34 cellular contexts compared by ENCODE assay signal in genomic region chr4:44046491-44046890, GRCh38.
"Had no signal": no experiment of that assay in that cellular context is flagged by ENCODE, and none has a peak within 500 bp of the region (broad histone marks: within the 10 kb centered on the region; RNA-seq: fewer than 3 reads in every experiment).

No MANE protein-coding gene starts in this region.

- H3K4me1 ChIP-seq: adrenal gland, ascending aorta, body of pancreas, breast epithelium had no signal

- ATAC-seq: activated naive CD4-positive, alpha-beta T cell treated with anti-CD3 and anti-CD28 coated beads, Interleukin-2, amount 50 U/mL, for 72 hours; activated naive CD8-positive, alpha-beta T cell treated with anti-CD3 and anti-CD28 coated beads, Interleukin-2, amount 50 U/mL, for 24 hours; activated T-cell treated with anti-CD3 and anti-CD28 coated beads, Interleukin-2, amount 50 U/mL, for 4 hours; activated T-cell treated with anti-CD3 and anti-CD28 coated beads, Interleukin-2, amount 50 U/mL, for 72 hours; activated T-helper 17 cell treated with anti-CD3 and anti-CD28 coated beads, Interleukin-2, amount 50 U/mL, for 72 hours; body of pancreas had no signal

- H3K9me3 ChIP-seq: body of pancreas, breast epithelium had no signal

- DNase-seq: activated effector memory CD4-positive, alpha-beta T cell treated with anti-CD3 and anti-CD28 coated beads, Interleukin-2, amount 50 U/mL, for 16 hours; activated effector memory CD4-positive, alpha-beta T cell treated with Interleukin-2 at 50 U/mL for 16 hours; activated gamma-delta T cell; activated gamma-delta T cell treated with Interleukin-2 at 50 U/mL for 16 hours; activated naive CD4-positive, alpha-beta T cell; activated naive CD4-positive, alpha-beta T cell treated with anti-CD3 and anti-CD28 coated beads for 36 hours; activated naive CD4-positive, alpha-beta T cell treated with anti-CD3 and anti-CD28 coated beads, Interleukin-2, amount 10 ng/mL, durations not matched to agents 7 days and 5 days; activated naive CD4-positive, alpha-beta T cell treated with anti-CD3 and anti-CD28 coated beads, Interleukin-2, amount 50 U/mL, for 16 hours; activated naive CD4-positive, alpha-beta T cell treated with Interleukin-2 at 50 U/mL for 16 hours; activated naive CD8-positive, alpha-beta T cell treated with anti-CD3 and anti-CD28 coated beads for 36 hours; activated naive CD8-positive, alpha-beta T cell treated with anti-CD3 and anti-CD28 coated beads, Interleukin-2, amount 10 ng/mL, durations not matched to agents 7 days and 5 days; activated naive CD8-positive, alpha-beta T cell treated with anti-CD3 and anti-CD28 coated beads, Interleukin-2, amount 50 U/mL, for 24 hours; activated T-cell treated with anti-CD3 and anti-CD28 coated beads, Interleukin-2, amount 50 U/mL, for 1 hour; activated T-cell treated with anti-CD3 and anti-CD28 coated beads, Interleukin-2, amount 50 U/mL, for 24 hours; activated T-cell treated with anti-CD3 and anti-CD28 coated beads, Interleukin-2, amount 50 U/mL, for 4 hours; activated T-cell treated with anti-CD3 and anti-CD28 coated beads, Interleukin-2, amount 50 U/mL, for 48 hours; activated T-cell treated with anti-CD3 and anti-CD28 coated beads, Interleukin-2, amount 50 U/mL, for 72 hours; adrenal gland; amniotic stem cell; amygdala; anterior cingulate cortex; aorta; body of pancreas; brain microvascular endothelial cell; caudate nucleus; central memory CD4-positive, alpha-beta T cell; cerebellar nuclear complex had no signal

- H3K27ac ChIP-seq: adrenal gland, ascending aorta, body of pancreas, brain microvascular endothelial cell, breast epithelium, cardiac muscle cell had no signal

- FAIRE-seq: astrocyte, bronchial epithelial cell had no signal

- H3K4me3 ChIP-seq: adrenal gland, ascending aorta, body of pancreas, breast epithelium, cardiac muscle cell had no signal

- H3K27me3 ChIP-seq: adrenal gland, ascending aorta, body of pancreas, brain microvascular endothelial cell, breast epithelium, cardiac muscle cell had no signal

- H3K36me3 ChIP-seq: adrenal gland, ascending aorta, brain microvascular endothelial cell, breast epithelium, cardiac muscle cell had no signal
